ENCODE assay signal across 8 cellular contexts in genomic region chr2:164992818-164993217, GRCh38. TPM values are rescaled to one million over a fixed set of nuclear protein-coding genes. Genes with fewer than 3 reads are reported as not detected.
DNase-seq lines count a peak whose midpoint lies in the region; ATAC-seq, FAIRE-seq and TF ChIP-seq lines count a peak whose summit lies in the region.

No MANE protein-coding gene starts in this region.

- H3K36me3 Mint-ChIP-seq in activated CD4-positive, alpha-beta T cell treated with anti-CD3 and anti-CD28 coated beads for 36 hours (ENCODE audit: low read depth): no peaks in the 10 kb centered on the region

- H3K27me3 ChIP-seq in GM23248 (replicated peaks; ENCODE audit: insufficient read depth) (no peaks in the 10 kb centered on the region), Peyer's patch (no peaks in the 10 kb centered on the region), keratinocyte (ENCODE audit: control insufficient read depth, extremely low read depth, insufficient read depth, low read length) (no peaks in the 10 kb centered on the region)

- H3K4me1 Mint-ChIP-seq in activated CD4-positive, alpha-beta T cell treated with anti-CD3 and anti-CD28 coated beads for 36 hours: peaks cover 14% of the 10 kb centered on the region

- H2AFZ ChIP-seq in GM23248: no peak overlapping the region
- no peak overlapping the region for H2AFZ ChIP-seq in keratinocyte (ENCODE audit: control insufficient read depth, low read length)

- no peaks in the 10 kb centered on the region for H3K9me3 ChIP-seq in GM23248 (ENCODE audit: low read depth)
- H3K9me3 ChIP-seq in Peyer's patch: no peaks in the 10 kb centered on the region
- no peaks in the 10 kb centered on the region for H3K9me3 ChIP-seq in keratinocyte (ENCODE audit: control insufficient read depth, low read depth, low read length)

- no peaks in the 10 kb centered on the region for H3K9me2 ChIP-seq in GM23248 (ENCODE audit: insufficient read depth)

- TF ChIP-seq POLR2A in Peyer's patch (IDR thresholded peaks at IDR 0.05): no peak

- no peak overlapping the region for H3K4me2 ChIP-seq in GM23248 (ENCODE audit: unreplicated experiment)
- H3K4me2 ChIP-seq in keratinocyte (ENCODE audit: control insufficient read depth, extremely low read depth, insufficient read depth, low read depth, low read length): peak overlapping the region; percentile 16

- no peaks in the 10 kb centered on the region for H4K20me1 ChIP-seq in GM23248 (ENCODE audit: insufficient read depth)
- no peaks in the 10 kb centered on the region for H4K20me1 ChIP-seq in keratinocyte (ENCODE audit: control insufficient read depth, extremely low read depth, insufficient read depth, low read length)

- TF ChIP-seq CTCF in Peyer's patch (IDR thresholded peaks at IDR 0.05) (peak in 5 of 6 experiments; percentile 18 to 69 (median 54)), astrocyte of the spinal cord (IDR thresholded peaks at IDR 0.05; ENCODE audit: low read depth, low read length) (peak; percentile 35), keratinocyte (optimal IDR thresholded peaks at IDR 0.05 in 1 of 3, IDR thresholded peaks at IDR 0.05 in 1 of 3, conservative IDR thresholded peaks at IDR 0.05 in 1 of 3; ENCODE audit: extremely low read depth in 1 of 3, insufficient read depth in 2 of 3, low read length in 3 of 3) (peak in 1 of 3 experiments; percentile 36)

- no peaks in the 10 kb centered on the region for H3K27me3 Mint-ChIP-seq in activated CD4-positive, alpha-beta T cell treated with anti-CD3 and anti-CD28 coated beads for 36 hours

- in situ Hi-C loops in GM23248 (cut with MboI) (no loop called here), astrocyte of the spinal cord (cut with HindIII; ENCODE audit: low sequenced_read_pairs) (no loop called here)

- intact Hi-C loops in activated CD4-positive, alpha-beta T cell treated with anti-CD3 and anti-CD28 coated beads for 36 hours (cut with DNase I, micrococcal nuclease): loop anchor here in 1 of 2 experiments (1.0 to 2.0 kb wide), 2 partner anchors 212 to 300 kb away; partner anchors contain the start of gene SCN3A

- H3K27ac ChIP-seq in GM23248: no peak overlapping the region
- H3K27ac ChIP-seq in Peyer's patch: peak overlapping the region in 1 of 4 donors; percentile 79
- peak overlapping the region; percentile 37 for H3K27ac ChIP-seq in keratinocyte (ENCODE audit: control insufficient read depth, insufficient read depth, low read length)

- POLR2A ChIA-PET in activated CD4-positive, alpha-beta T cell treated with anti-CD3 and anti-CD28 coated beads for 36 hours (lab: Charles Lee): no interaction called here

- ATAC-seq in activated CD4-positive, alpha-beta T cell treated with anti-CD3 and anti-CD28 coated beads for 36 hours: peak; percentile 58

- H3K79me2 ChIP-seq in GM23248 (ENCODE audit: insufficient read depth): no peaks in the 10 kb centered on the region
- H3K79me2 ChIP-seq in keratinocyte (ENCODE audit: control insufficient read depth, insufficient read depth, low read length): no peaks in the 10 kb centered on the region

- peak; percentile 83 for FAIRE-seq in keratinocyte (lab: Jason Lieb, UNC)

- H3K9ac ChIP-seq in GM23248 (no peak overlapping the region), keratinocyte (ENCODE audit: control insufficient read depth, extremely low read depth, insufficient read depth, low read length) (no peak overlapping the region)

- H3K4me1 ChIP-seq in GM23248 (ENCODE audit: insufficient read depth) (peaks cover 16% of the 10 kb centered on the region), Peyer's patch (peaks cover 0 to 3% (median 0%) of the 10 kb centered on the region in 4 donors), keratinocyte (ENCODE audit: control insufficient read depth, extremely low read depth, insufficient read depth, low read length) (peaks cover 25% of the 10 kb centered on the region)

- no peaks in the 10 kb centered on the region for H3K9me1 ChIP-seq in keratinocyte (ENCODE audit: control insufficient read depth, extremely low read depth, insufficient read depth, low read length)

- 0 to 2% methylated on average over 5 of the region's 5 CpGs for WGBS in GM23248 (ENCODE audit: low coverage in 1 of 2, low lambda C conversion rate in 2 of 2, missing lambda C conversion rate in 2 of 2), 2 experiments

- dilution Hi-C loops in keratinocyte (cut with MboI; ENCODE audit: extremely low pct_ligation_motif_present, low sequenced_read_pairs): no loop called here

- no peak overlapping the region for H3K4me3 ChIP-seq in GM23248
- H3K4me3 ChIP-seq in Peyer's patch: no peak overlapping the region
- H3K4me3 ChIP-seq in astrocyte of the spinal cord (ENCODE audit: low read depth, low read length): no peak overlapping the region
- H3K4me3 ChIP-seq in keratinocyte (ENCODE audit: control insufficient read depth in 2 of 3, extremely low read depth in 1 of 3, insufficient read depth in 2 of 3, low read depth in 1 of 3, low read length in 3 of 3): no peak overlapping the region

- H3F3A ChIP-seq in GM23248 (ENCODE audit: insufficient read depth): peaks cover 9% of the 10 kb centered on the region; the same call in 1 of the 2 replicates

- CTCF ChIA-PET in activated CD4-positive, alpha-beta T cell treated with anti-CD3 and anti-CD28 coated beads for 36 hours (lab: Charles Lee): interaction anchor here (0.6 to 3.3 kb wide), 9 partner anchors 11 to 1136 kb away, joined by 3 to 12 read pairs (median 4); partner anchors contain the start of genes SCN3A and SLC38A11

- H3K9me3 Mint-ChIP-seq in activated CD4-positive, alpha-beta T cell treated with anti-CD3 and anti-CD28 coated beads for 36 hours (ENCODE audit: low read depth): no peaks in the 10 kb centered on the region

- no peak overlapping the region for H3K4me3 Mint-ChIP-seq in activated CD4-positive, alpha-beta T cell treated with anti-CD3 and anti-CD28 coated beads for 36 hours

- DNase-seq in activated CD4-positive, alpha-beta T cell treated with anti-CD3 and anti-CD28 coated beads for 36 hours: peak; percentile 49
- DNase-seq in activated CD4-positive, alpha-beta T cell treated with anti-CD3 and anti-CD28 coated beads, Interleukin-2, amount 50 U/mL, for 4 hours: no peak
- DNase-seq in GM23248: peak; percentile 90
- DNase-seq in Kasumi-1 (lab: John Stamatoyannopoulos, UW): peak; percentile 83 to 94
- DNase-seq in Peyer's patch: peak in 2 of 3 donors; percentile 38 to 74
- DNase-seq in astrocyte of the spinal cord (ENCODE audit: low read depth, low spot score): peak; percentile 86
- DNase-seq in keratinocyte (ENCODE audit: low read depth, low spot score): peak; percentile 50
- peak; percentile 12 to 19 for DNase-seq in stimulated activated CD4-positive, alpha-beta T cell treated with anti-CD3 and anti-CD28 coated beads, Interleukin-4, amount 100 ng/mL, for 48 hours (ENCODE audit: low read depth in 2 of 2)

- no peak overlapping the region for H3K27ac Mint-ChIP-seq in activated CD4-positive, alpha-beta T cell treated with anti-CD3 and anti-CD28 coated beads for 36 hours

- H3K36me3 ChIP-seq in GM23248 (ENCODE audit: low read depth) (no peaks in the 10 kb centered on the region), Peyer's patch (no peaks in the 10 kb centered on the region), keratinocyte (ENCODE audit: control insufficient read depth in 2 of 2, extremely low read depth in 1 of 2, insufficient read depth in 2 of 2, low read length in 2 of 2) (no peaks in the 10 kb centered on the region)

RNA-seq across cellular contexts. Expression of gene SLC38A11, which starts 37.5 kb away (rescaled TPM):
- not detected for total RNA-seq in activated CD4-positive, alpha-beta T cell treated with anti-CD3 and anti-CD28 coated beads for 36 hours
- total RNA-seq in GM23248 (2014; rRNA removed; shearing (Covaris generic)): not detected in 2 replicates
- polyA plus RNA-seq in GM23248 (2016; fragmentation: Nextera tagmentation; extraction: Ambion mirVana) (not detected in 2 replicates), keratinocyte (not detected in 3 replicates)
- 10 to 100 TPM in 1 of 4 donors, 1 to 10 TPM in 2, not detected in 1; 3.2 to 13.1 (median 7.0) TPM for total RNA-seq in Peyer's patch
- polyA plus RNA-seq in keratinocyte (2011; ENCODE audit: low read depth): not detected
- polyA plus RNA-seq in keratinocyte (2011; cell fraction: cytosol; rRNA removed): not detected in 2 replicates
- polyA plus RNA-seq in keratinocyte (2011; cell fraction: nucleus; rRNA removed): 0.17 TPM in 1 of 2 replicates, not detected in the other
- polyA plus RNA-seq in keratinocyte (2012; ENCODE audit: low replicate concordance): 0.23 TPM in 1 of 2 replicates, not detected in the other
- not detected in 3 replicates for polyA minus RNA-seq in keratinocyte
- not detected for polyA minus RNA-seq in keratinocyte (2011; cell fraction: cytosol; rRNA and poly(A)+ RNA removed)
- polyA minus RNA-seq in keratinocyte (2011; cell fraction: nucleus; rRNA and poly(A)+ RNA removed): not detected in 2 replicates

Comparison
In these comparisons a context has a peak if more than half of its experiments do, and no peak if none do; other contexts are left out.
1. DNase-seq: peak in activated CD4-positive, alpha-beta T cell treated with anti-CD3 and anti-CD28 coated beads for 36 hours (single experiment), GM23248 (single experiment), Kasumi-1 (2 of 2), Peyer's patch (2 of 3), astrocyte of the spinal cord (single experiment), keratinocyte (single experiment) and stimulated activated CD4-positive, alpha-beta T cell treated with anti-CD3 and anti-CD28 coated beads, Interleukin-4, amount 100 ng/mL, for 48 hours (2 of 2); none in activated CD4-positive, alpha-beta T cell treated with anti-CD3 and anti-CD28 coated beads, Interleukin-2, amount 50 U/mL, for 4 hours (0 of 2).